ENCODE assay signal across 22 cellular contexts in genomic region chr1:64563958-64564565, GRCh38.
"Had no signal": no experiment of that assay in that cellular context is flagged by ENCODE, and none has a peak within 500 bp of the region (broad histone marks: within the 10 kb centered on the region; RNA-seq: fewer than 3 reads in every experiment).

No MANE protein-coding gene starts in this region.

- DNase-seq: colonic mucosa; effector CD8-positive, alpha-beta T cell; foreskin fibroblast; gastrocnemius medialis; head of caudate nucleus; kidney; mesenchymal stem cell; naive thymus-derived CD8-positive, alpha-beta T cell; sigmoid colon; stimulated activated CD4-positive, alpha-beta T cell treated with anti-CD3 and anti-CD28 coated beads, Interleukin-2, amount 100 ng/mL, for 24 hours; stimulated activated CD4-positive, alpha-beta T cell treated with anti-CD3 and anti-CD28 coated beads, Interleukin-4, amount 100 ng/mL, for 24 hours; stimulated activated naive CD4-positive, alpha-beta T cell treated with Interleukin-2 at 50 U/mL for 16 hours; stomach; thyroid gland; trophoblast cell had no signal

- H3K4me3 ChIP-seq: colonic mucosa, gastrocnemius medialis, prostate gland, right atrium auricular region, sigmoid colon, stomach, thyroid gland, vagina had no signal

- H3K4me3 Mint-ChIP-seq: dendritic cell treated with granulocyte-macrophage colony-stimulating factor and Interleukin-4, amounts not matched to agents 40 ng/mL and 50 ng/mL, for 4 days; naive thymus-derived CD8-positive, alpha-beta T cell; neural crest cell; stimulated activated effector memory CD8-positive, alpha-beta T cell treated with anti-CD3 and anti-CD28 coated beads, Interleukin-12 subunit alpha, Interleukin-12 subunit beta, amount 100 ng/mL, for 72 hours had no signal

- H3K4me1 Mint-ChIP-seq: stimulated activated effector memory CD8-positive, alpha-beta T cell treated with anti-CD3 and anti-CD28 coated beads, Interleukin-12 subunit alpha, Interleukin-12 subunit beta, amount 100 ng/mL, for 72 hours had no signal

- H3K9me3 ChIP-seq: colonic mucosa, gastrocnemius medialis, prostate gland, thyroid gland, vagina had no signal

- H3K9me3 Mint-ChIP-seq: dendritic cell treated with granulocyte-macrophage colony-stimulating factor and Interleukin-4, amounts not matched to agents 40 ng/mL and 50 ng/mL, for 4 days; stimulated activated effector memory CD8-positive, alpha-beta T cell treated with anti-CD3 and anti-CD28 coated beads, Interleukin-12 subunit alpha, Interleukin-12 subunit beta, amount 100 ng/mL, for 72 hours had no signal

- H3K27me3 ChIP-seq: colonic mucosa, gastrocnemius medialis, right atrium auricular region, sigmoid colon, stomach, thyroid gland, vagina had no signal

- ATAC-seq: gastrocnemius medialis; left lobe of liver; naive thymus-derived CD8-positive, alpha-beta T cell; stimulated activated effector memory CD8-positive, alpha-beta T cell treated with anti-CD3 and anti-CD28 coated beads, Interleukin-12 subunit alpha, Interleukin-12 subunit beta, amount 100 ng/mL, for 72 hours had no signal

- H3K4me1 ChIP-seq: colonic mucosa, gastrocnemius medialis, prostate gland, right atrium auricular region, thyroid gland, vagina had no signal

- H3K27ac Mint-ChIP-seq: dendritic cell treated with granulocyte-macrophage colony-stimulating factor and Interleukin-4, amounts not matched to agents 40 ng/mL and 50 ng/mL, for 4 days; naive thymus-derived CD8-positive, alpha-beta T cell; stimulated activated effector memory CD8-positive, alpha-beta T cell treated with anti-CD3 and anti-CD28 coated beads, Interleukin-12 subunit alpha, Interleukin-12 subunit beta, amount 100 ng/mL, for 72 hours had no signal

- H3K27me3 Mint-ChIP-seq: dendritic cell treated with granulocyte-macrophage colony-stimulating factor and Interleukin-4, amounts not matched to agents 40 ng/mL and 50 ng/mL, for 4 days had no signal

- H3K36me3 ChIP-seq: colonic mucosa, gastrocnemius medialis, prostate gland, right atrium auricular region, sigmoid colon, thyroid gland had no signal

- H3K27ac ChIP-seq: colonic mucosa, gastrocnemius medialis, prostate gland, right atrium auricular region, sigmoid colon, stomach, thyroid gland, vagina had no signal

- H3K36me3 Mint-ChIP-seq: stimulated activated effector memory CD8-positive, alpha-beta T cell treated with anti-CD3 and anti-CD28 coated beads, Interleukin-12 subunit alpha, Interleukin-12 subunit beta, amount 100 ng/mL, for 72 hours had no signal
